1 cellular context compared by ENCODE assay signal in genomic region chr13:49690990-49691886, GRCh38.
TF ChIP-seq lines count a peak whose summit lies in the region.

Gene EBPL (minus strand): TSS chr13:49691486. CDS start chr13:49691424, 62 bp downstream.

TF ChIP-seq in K562, 482 proteins besides CTCF, POLR2A, EP300 and RAD21 (continued from another document and continues in another):
- TF ChIP-seq, protein P1, sequence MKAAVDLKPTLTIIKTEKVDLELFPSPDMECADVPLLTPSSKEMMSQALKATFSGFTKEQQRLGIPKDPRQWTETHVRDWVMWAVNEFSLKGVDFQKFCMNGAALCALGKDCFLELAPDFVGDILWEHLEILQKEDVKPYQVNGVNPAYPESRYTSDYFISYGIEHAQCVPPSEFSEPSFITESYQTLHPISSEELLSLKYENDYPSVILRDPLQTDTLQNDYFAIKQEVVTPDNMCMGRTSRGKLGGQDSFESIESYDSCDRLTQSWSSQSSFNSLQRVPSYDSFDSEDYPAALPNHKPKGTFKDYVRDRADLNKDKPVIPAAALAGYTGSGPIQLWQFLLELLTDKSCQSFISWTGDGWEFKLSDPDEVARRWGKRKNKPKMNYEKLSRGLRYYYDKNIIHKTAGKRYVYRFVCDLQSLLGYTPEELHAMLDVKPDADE (conservative IDR thresholded peaks at IDR 0.05; ENCODE audit: control insufficient read depth, low read depth, low read length): no peak
- no peak for TF ChIP-seq HNRNPK (IDR thresholded peaks at IDR 0.05; ENCODE audit: low read depth, low read length, poor library complexity, severe bottlenecking)
- peak; percentile 68 for TF ChIP-seq MGA (IDR thresholded peaks at IDR 0.05)
- no peak for TF ChIP-seq TAF7 (tag; IDR thresholded peaks at IDR 0.05)
- TF ChIP-seq SIN3A (IDR thresholded peaks at IDR 0.05; ENCODE audit: borderline replicate concordance in 2 of 2, control insufficient read depth in 1 of 2, low read depth in 2 of 2, low read length in 2 of 2): peak in 1 of 2 experiments; percentile 55; a peak in 1 of 4 replicates
- peak in 2 of 3 experiments; percentile 57 to 71 for TF ChIP-seq YY1 (IDR thresholded peaks at IDR 0.05; ENCODE audit: borderline replicate concordance in 1 of 3, control insufficient read depth in 1 of 3, extremely low read depth in 1 of 3, insufficient read depth in 3 of 3, insufficient read length in 1 of 3, insufficient replicate concordance in 2 of 3, low read depth in 1 of 3, low read length in 2 of 3)
- TF ChIP-seq MCM7 (IDR thresholded peaks at IDR 0.05): no peak
- no peak for TF ChIP-seq FOS (IDR thresholded peaks at IDR 0.05; ENCODE audit: extremely low read depth, insufficient read length)
- TF ChIP-seq HMGN3 (IDR thresholded peaks at IDR 0.05; ENCODE audit: borderline replicate concordance, extremely low read depth, insufficient read length, low read depth, low read length): peak; percentile 25
- TF ChIP-seq EHMT2 (IDR thresholded peaks at IDR 0.05): no peak
- peak; percentile 86 for TF ChIP-seq L3MBTL2 (IDR thresholded peaks at IDR 0.05)
- no peak for TF ChIP-seq GTF2A2 (tag; IDR thresholded peaks at IDR 0.05)
- TF ChIP-seq ILF3 (IDR thresholded peaks at IDR 0.05; ENCODE audit: borderline replicate concordance): no peak
- peak; percentile 46; the same call in 1 of the 2 replicates for TF ChIP-seq ZBTB7A (IDR thresholded peaks at IDR 0.05; ENCODE audit: borderline replicate concordance, control insufficient read depth, low read depth, low read length)
- TF ChIP-seq NR2F6 (CRISPR knock-in tag; IDR thresholded peaks at IDR 0.05): no peak
- TF ChIP-seq TBP (optimal IDR thresholded peaks at IDR 0.05; ENCODE audit: low read depth, low read length): peak; percentile 67
- TF ChIP-seq, protein P2, sequence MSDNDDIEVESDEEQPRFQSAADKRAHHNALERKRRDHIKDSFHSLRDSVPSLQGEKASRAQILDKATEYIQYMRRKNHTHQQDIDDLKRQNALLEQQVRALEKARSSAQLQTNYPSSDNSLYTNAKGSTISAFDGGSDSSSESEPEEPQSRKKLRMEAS (CRISPR knock-in tag; IDR thresholded peaks at IDR 0.05): peak; percentile 69
- TF ChIP-seq ZBTB49 (CRISPR knock-in tag; IDR thresholded peaks at IDR 0.05; ENCODE audit: borderline replicate concordance): no peak
- peak; percentile 88 for TF ChIP-seq RBFOX2 (IDR thresholded peaks at IDR 0.05; ENCODE audit: low read depth, low read length)
- TF ChIP-seq KDM4B (IDR thresholded peaks at IDR 0.05; ENCODE audit: borderline replicate concordance in 2 of 2, low read depth in 1 of 2): no peak
- TF ChIP-seq MAZ (CRISPR knock-in tag; conservative IDR thresholded peaks at IDR 0.05 in 1 of 2, IDR thresholded peaks at IDR 0.05 in 1 of 2): peak in 1 of 2 experiments; percentile 39; a peak in 1 of 4 replicates
- no peak for TF ChIP-seq CHD7 (IDR thresholded peaks at IDR 0.05; ENCODE audit: low read depth, low read length)
